21 cellular contexts compared by ENCODE assay signal in the genomic region with DNA sequence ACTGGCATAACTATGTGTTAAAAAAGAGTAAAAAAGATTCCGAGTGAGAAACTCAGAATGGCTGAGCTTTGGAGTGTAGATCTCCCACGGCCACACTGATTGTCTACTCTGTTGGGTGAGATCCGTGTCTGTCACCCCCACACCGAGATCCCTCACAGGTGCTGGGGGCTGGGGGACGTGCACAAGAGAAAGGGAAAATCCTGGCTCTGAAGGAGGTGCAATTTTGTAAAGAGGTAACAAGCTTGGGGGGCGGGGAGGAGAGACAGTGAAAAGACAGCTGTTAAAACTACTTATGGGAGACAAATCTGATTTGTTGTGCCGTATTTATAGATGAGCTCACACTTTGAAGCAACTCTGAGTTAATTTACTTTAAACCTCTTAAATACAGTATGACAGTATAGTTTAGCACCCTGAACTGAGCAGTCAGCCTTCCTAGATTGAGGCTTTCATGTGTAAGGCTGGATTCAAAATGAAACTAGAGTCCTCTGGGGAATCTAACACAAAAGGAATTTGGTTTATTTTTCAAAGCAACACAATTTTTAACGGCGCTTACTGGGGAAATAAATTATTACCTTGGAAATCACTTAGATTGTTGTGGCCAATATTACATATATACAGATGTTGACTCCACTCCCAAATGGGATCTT.
A peak's percentile ranks its signal among the peaks of the same experiment; 100 is the strongest.
DNase-seq lines count a peak whose midpoint lies in the region; ATAC-seq and TF ChIP-seq lines count a peak whose summit lies in the region.
"Had no signal": no experiment of that assay in that cellular context is flagged by ENCODE, and none has a peak within 500 bp of the region (broad histone marks: within the 10 kb centered on the region; RNA-seq: fewer than 3 reads in every experiment).

No MANE protein-coding gene starts in this region.

- H3K36me3 ChIP-seq in OCI-LY7 (ENCODE audit: insufficient read depth, low read length) (no peaks in the 10 kb centered on the region), fibroblast of lung (ENCODE audit: control insufficient read depth, insufficient read depth, low read length) (no peaks in the 10 kb centered on the region)
- H3K36me3 ChIP-seq: neutrophil, right lobe of liver had no signal

- H4K20me1 ChIP-seq in OCI-LY7 (ENCODE audit: insufficient read depth, low read length) (no peaks in the 10 kb centered on the region), fibroblast of lung (ENCODE audit: control insufficient read depth, extremely low read depth, insufficient read depth, low read length) (no peaks in the 10 kb centered on the region)

- POLR2A ChIA-PET in OCI-LY7 (lab: Charles Lee) = interaction anchor here (0.5 to 0.9 kb wide), 4 partner anchors 11 to 450 kb away, joined by 3 to 6 read pairs (median 4); no protein-coding TSS in a partner anchor
- POLR2A ChIA-PET in activated CD4-positive, alpha-beta memory T cell treated with anti-CD3 and anti-CD28 coated beads, Interleukin-2, amount 10 ng/mL, durations not matched to agents 7 days and 5 days (lab: Charles Lee) = no interaction called here

- no peak overlapping the region for H3K4me3 Mint-ChIP-seq in activated CD4-positive, alpha-beta memory T cell treated with anti-CD3 and anti-CD28 coated beads, Interleukin-2, amount 10 ng/mL, durations not matched to agents 7 days and 5 days
- H3K4me3 Mint-ChIP-seq in activated T-cell treated with anti-CD3 and anti-CD28 coated beads, Interleukin-2, amount 50 U/mL, for 4 hours = no peak overlapping the region
- H3K4me3 Mint-ChIP-seq: activated naive CD4-positive, alpha-beta T cell treated with anti-CD3 and anti-CD28 coated beads, Interleukin-2, amount 10 ng/mL, durations not matched to agents 7 days and 5 days; CD4-positive, alpha-beta T cell; stimulated activated effector memory CD8-positive, alpha-beta T cell treated with anti-CD3 and anti-CD28 coated beads, Interleukin-12 subunit alpha, Interleukin-12 subunit beta, amount 100 ng/mL, for 72 hours; T-helper 1 cell treated with Interleukin-12 subunit alpha and Interleukin-12 subunit beta and Interleukin-4 antibody, amounts not matched to agents 30 μg/mL and 1 μg/mL, for 36 hours had no signal

- 0 out of 2 replicates have a peak overlapping the region, but pooled peaks have one; percentile 21 for H2AFZ ChIP-seq in OCI-LY7 (ENCODE audit: low read length)
- H2AFZ ChIP-seq in fibroblast of lung (ENCODE audit: low read length) = peak overlapping the region; percentile 76

- no peak for TF ChIP-seq CTCF in OCI-LY7 (conservative IDR thresholded peaks at IDR 0.05; ENCODE audit: low read length)
- no peak for TF ChIP-seq CTCF in fibroblast of lung (conservative IDR thresholded peaks at IDR 0.05 in 1 of 2, IDR thresholded peaks at IDR 0.05 in 1 of 2; ENCODE audit: low read depth in 1 of 2, low read length in 2 of 2)

- H3K27me3 Mint-ChIP-seq in activated CD4-positive, alpha-beta memory T cell treated with anti-CD3 and anti-CD28 coated beads, Interleukin-2, amount 10 ng/mL, durations not matched to agents 7 days and 5 days = peaks cover 45% of the 10 kb centered on the region
- H3K27me3 Mint-ChIP-seq in activated T-cell treated with anti-CD3 and anti-CD28 coated beads, Interleukin-2, amount 50 U/mL, for 4 hours (ENCODE audit: low read depth) = peaks cover 14% of the 10 kb centered on the region

- no peaks in the 10 kb centered on the region for H3K9me3 Mint-ChIP-seq in activated CD4-positive, alpha-beta memory T cell treated with anti-CD3 and anti-CD28 coated beads, Interleukin-2, amount 10 ng/mL, durations not matched to agents 7 days and 5 days
- no peaks in the 10 kb centered on the region for H3K9me3 Mint-ChIP-seq in activated T-cell treated with anti-CD3 and anti-CD28 coated beads, Interleukin-2, amount 50 U/mL, for 4 hours
- H3K9me3 Mint-ChIP-seq: activated naive CD4-positive, alpha-beta T cell treated with anti-CD3 and anti-CD28 coated beads, Interleukin-2, amount 10 ng/mL, durations not matched to agents 7 days and 5 days; CD4-positive, alpha-beta T cell; stimulated activated effector memory CD8-positive, alpha-beta T cell treated with anti-CD3 and anti-CD28 coated beads, Interleukin-12 subunit alpha, Interleukin-12 subunit beta, amount 100 ng/mL, for 72 hours had no signal

- DNase-seq in GM04504 (ENCODE audit: low read depth) (peak; percentile 7), OCI-LY7 (ENCODE audit: low spot score) (no peak), fibroblast of lung (ENCODE audit: low read depth in 2 of 2) (peak in 1 of 2 donors; percentile 27), skeletal muscle cell (ENCODE audit: low read depth) (no peak), SIG-M5 (lab: John Stamatoyannopoulos, UW) (no peak)
- no peak for DNase-seq in activated CD4-positive, alpha-beta memory T cell treated with anti-CD3 and anti-CD28 coated beads, Interleukin-2, amount 10 ng/mL, durations not matched to agents 7 days and 5 days
- DNase-seq in activated T-cell treated with anti-CD3 and anti-CD28 coated beads, Interleukin-2, amount 50 U/mL, for 4 hours = no peak
- DNase-seq: activated CD4-positive, alpha-beta T cell treated with anti-CD3 and anti-CD28 coated beads for 1 hour; activated CD8-positive, alpha-beta memory T cell treated with anti-CD3 and anti-CD28 coated beads, Interleukin-2, amount 50 U/mL, for 48 hours; activated naive CD4-positive, alpha-beta T cell treated with anti-CD3 and anti-CD28 coated beads, Interleukin-2, amount 10 ng/mL, durations not matched to agents 7 days and 5 days; CD4-positive, alpha-beta T cell; effector CD8-positive, alpha-beta T cell; Karpas-422; NCI-H1694; NCI-H526; right lobe of liver; RPMI8226 had no signal

- H3K4me1 ChIP-seq in OCI-LY7 (ENCODE audit: insufficient read depth, low read length, poor library complexity, severe bottlenecking) (no peaks in the 10 kb centered on the region), fibroblast of lung (ENCODE audit: control insufficient read depth, extremely low read depth, insufficient read depth, low read length) (no peaks in the 10 kb centered on the region)
- H3K4me1 ChIP-seq: right lobe of liver had no signal

- H3K27me3 ChIP-seq in fibroblast of lung (ENCODE audit: control insufficient read depth, insufficient read depth, low read length) = no peaks in the 10 kb centered on the region
- H3K27me3 ChIP-seq: right lobe of liver had no signal

- H3K4me1 Mint-ChIP-seq in activated CD4-positive, alpha-beta memory T cell treated with anti-CD3 and anti-CD28 coated beads, Interleukin-2, amount 10 ng/mL, durations not matched to agents 7 days and 5 days = no peaks in the 10 kb centered on the region
- H3K4me1 Mint-ChIP-seq in activated T-cell treated with anti-CD3 and anti-CD28 coated beads, Interleukin-2, amount 50 U/mL, for 4 hours (ENCODE audit: low read depth) = no peaks in the 10 kb centered on the region
- H3K4me1 Mint-ChIP-seq: activated naive CD4-positive, alpha-beta T cell treated with anti-CD3 and anti-CD28 coated beads, Interleukin-2, amount 10 ng/mL, durations not matched to agents 7 days and 5 days; stimulated activated effector memory CD8-positive, alpha-beta T cell treated with anti-CD3 and anti-CD28 coated beads, Interleukin-12 subunit alpha, Interleukin-12 subunit beta, amount 100 ng/mL, for 72 hours had no signal

- no peaks in the 10 kb centered on the region for H3K9me2 ChIP-seq in OCI-LY7 (ENCODE audit: insufficient read depth, low read length)

- CTCF ChIA-PET in OCI-LY7 (lab: Charles Lee; ENCODE audit: unreplicated experiment) = no interaction called here
- CTCF ChIA-PET in activated CD4-positive, alpha-beta memory T cell treated with anti-CD3 and anti-CD28 coated beads, Interleukin-2, amount 10 ng/mL, durations not matched to agents 7 days and 5 days (lab: Charles Lee) = no interaction called here

- no peak overlapping the region for H3K27ac ChIP-seq in OCI-LY7 (ENCODE audit: low read depth, low read length, poor library complexity, severe bottlenecking)
- no peak overlapping the region for H3K27ac ChIP-seq in fibroblast of lung (ENCODE audit: insufficient read depth, low read length)
- H3K27ac ChIP-seq: neutrophil, right lobe of liver had no signal

- no peak for ATAC-seq in activated T-cell treated with anti-CD3 and anti-CD28 coated beads, Interleukin-2, amount 50 U/mL, for 4 hours
- ATAC-seq: stimulated activated effector memory CD8-positive, alpha-beta T cell treated with anti-CD3 and anti-CD28 coated beads, Interleukin-12 subunit alpha, Interleukin-12 subunit beta, amount 100 ng/mL, for 72 hours had no signal

- no peak overlapping the region for H3K4me3 ChIP-seq in OCI-LY7 (ENCODE audit: low read depth, low read length, poor library complexity, severe bottlenecking)
- peak overlapping the region in 3 of 4 experiments; percentile 12 to 44 (median 25) for H3K4me3 ChIP-seq in fibroblast of lung (replicated peaks in 1 of 4; ENCODE audit: control extremely low read depth in 1 of 4, insufficient read depth in 1 of 4, low read depth in 3 of 4, low read length in 4 of 4)
- H3K4me3 ChIP-seq in skeletal muscle cell (ENCODE audit: low read depth, low read length) = peak overlapping the region; percentile 13
- H3K4me3 ChIP-seq: right lobe of liver had no signal

- BruUV-seq in OCI-LY7 (replicated peaks; lab: Mats Ljungman, UMichigan) = no TSS peak

- H3K4me2 ChIP-seq in OCI-LY7 (ENCODE audit: low read length) (no peak overlapping the region), fibroblast of lung (ENCODE audit: extremely low read depth, insufficient read depth, low read length) (peak overlapping the region; percentile 68)

- no peaks in the 10 kb centered on the region for H3K9me3 ChIP-seq in OCI-LY7 (ENCODE audit: low read length)
- H3K9me3 ChIP-seq in fibroblast of lung (ENCODE audit: control insufficient read depth, insufficient read depth, low read depth, low read length) = no peaks in the 10 kb centered on the region
- H3K9me3 ChIP-seq: neutrophil, right lobe of liver had no signal

- H3K27ac Mint-ChIP-seq in activated CD4-positive, alpha-beta memory T cell treated with anti-CD3 and anti-CD28 coated beads, Interleukin-2, amount 10 ng/mL, durations not matched to agents 7 days and 5 days = no peak overlapping the region
- H3K27ac Mint-ChIP-seq: activated naive CD4-positive, alpha-beta T cell treated with anti-CD3 and anti-CD28 coated beads, Interleukin-2, amount 10 ng/mL, durations not matched to agents 7 days and 5 days; brain; CD4-positive, alpha-beta T cell; stimulated activated effector memory CD8-positive, alpha-beta T cell treated with anti-CD3 and anti-CD28 coated beads, Interleukin-12 subunit alpha, Interleukin-12 subunit beta, amount 100 ng/mL, for 72 hours; T-helper 1 cell treated with Interleukin-12 subunit alpha and Interleukin-12 subunit beta and Interleukin-4 antibody, amounts not matched to agents 30 μg/mL and 1 μg/mL, for 36 hours had no signal

- intact Hi-C loops in OCI-LY7 (cut with micrococcal nuclease; ENCODE audit: unreplicated experiment) = no loop called here

- no peaks in the 10 kb centered on the region for H3K36me3 Mint-ChIP-seq in activated CD4-positive, alpha-beta memory T cell treated with anti-CD3 and anti-CD28 coated beads, Interleukin-2, amount 10 ng/mL, durations not matched to agents 7 days and 5 days (ENCODE audit: low read depth)
- H3K36me3 Mint-ChIP-seq in activated T-cell treated with anti-CD3 and anti-CD28 coated beads, Interleukin-2, amount 50 U/mL, for 4 hours (ENCODE audit: insufficient read depth) = no peaks in the 10 kb centered on the region
- H3K36me3 Mint-ChIP-seq: activated naive CD4-positive, alpha-beta T cell treated with anti-CD3 and anti-CD28 coated beads, Interleukin-2, amount 10 ng/mL, durations not matched to agents 7 days and 5 days; stimulated activated effector memory CD8-positive, alpha-beta T cell treated with anti-CD3 and anti-CD28 coated beads, Interleukin-12 subunit alpha, Interleukin-12 subunit beta, amount 100 ng/mL, for 72 hours had no signal

- H3K79me2 ChIP-seq in OCI-LY7 (ENCODE audit: insufficient read depth, low read depth, low read length) (no peaks in the 10 kb centered on the region), fibroblast of lung (ENCODE audit: control insufficient read depth, insufficient read depth, low read length) (no peaks in the 10 kb centered on the region)

- no peak overlapping the region for H3K9ac ChIP-seq in fibroblast of lung (ENCODE audit: insufficient read depth, low read length)
